In the genomic region with DNA sequence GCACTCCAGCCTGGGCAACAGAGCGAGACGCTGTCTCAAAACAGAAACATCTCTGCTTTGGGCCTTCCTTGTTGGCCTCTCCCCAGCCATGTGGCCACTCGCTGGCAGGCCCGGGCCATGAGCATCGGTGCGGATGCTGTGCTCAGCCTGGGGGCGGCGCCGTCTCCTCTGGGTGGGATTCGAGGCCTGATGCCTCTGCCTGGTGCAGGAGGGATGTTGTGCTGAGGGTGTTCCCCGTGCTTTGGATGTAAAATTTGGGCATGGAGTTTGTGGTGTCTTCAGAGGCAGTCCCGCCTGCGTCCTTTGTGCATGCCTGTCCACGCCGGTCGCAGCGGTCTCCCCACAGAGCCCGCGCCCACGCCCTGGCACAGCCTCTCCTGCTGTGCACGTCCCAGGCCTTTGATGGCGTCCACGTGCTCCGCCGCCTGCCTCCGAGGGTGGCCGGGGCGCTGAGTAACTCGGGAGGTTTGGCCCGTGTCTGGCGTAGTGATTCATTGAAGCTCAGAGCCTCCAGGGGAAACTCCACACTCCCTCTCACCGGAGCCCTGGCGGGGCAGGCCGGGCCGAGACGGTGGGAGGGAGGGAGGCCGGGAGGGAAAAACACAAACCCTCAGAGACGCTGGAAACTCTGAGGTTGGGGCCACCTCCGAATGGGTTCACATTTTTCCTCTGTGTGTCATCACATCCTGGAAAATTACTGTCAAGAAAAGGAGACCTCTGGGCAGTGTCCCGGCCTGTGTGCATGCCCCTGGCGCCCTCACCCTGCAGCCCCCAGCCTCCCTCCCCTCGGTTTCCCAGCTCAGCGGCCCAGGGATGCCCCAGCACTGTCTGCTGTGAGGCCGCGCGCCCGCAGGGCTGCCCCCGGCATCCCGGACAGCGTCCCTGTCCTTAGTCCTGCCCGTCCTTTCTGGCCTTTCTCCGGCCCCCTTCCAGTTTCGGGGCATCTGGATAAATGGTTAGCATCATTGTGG, we compare ENCODE assay signal across 7 cellular contexts. TPM values are rescaled to one million over a fixed set of nuclear protein-coding genes. Genes with fewer than 3 reads are reported as not detected.
DNase-seq lines count a peak whose midpoint lies in the region; ATAC-seq and TF ChIP-seq lines count a peak whose summit lies in the region.
"Had no signal": no experiment of that assay in that cellular context is flagged by ENCODE, and none has a peak within 500 bp of the region (broad histone marks: within the 10 kb centered on the region; RNA-seq: fewer than 3 reads in every experiment).

No MANE protein-coding gene starts in this region.

- peak; percentile 69 for ATAC-seq in stimulated activated naive CD8-positive, alpha-beta T cell treated with anti-CD3 and anti-CD28 coated beads, Interleukin-15, Interleukin-2, amounts not matched to agents 100 U/mL and 50 U/mL, for 24 hours
- ATAC-seq in stimulated activated naive CD8-positive, alpha-beta T cell treated with anti-CD3 and anti-CD28 coated beads, Interleukin-15, amount 100 ng/mL, for 72 hours = no peak
- ATAC-seq in GM18873 (IDR thresholded peaks at IDR 0.05; ENCODE audit: low FRiP score, unreplicated experiment) = no peak

- H3K27me3 Mint-ChIP-seq in stimulated activated naive CD8-positive, alpha-beta T cell treated with anti-CD3 and anti-CD28 coated beads, Interleukin-15, amount 100 ng/mL, for 72 hours = no peaks in the 10 kb centered on the region

- H3K4me3 Mint-ChIP-seq in stimulated activated naive CD8-positive, alpha-beta T cell treated with anti-CD3 and anti-CD28 coated beads, Interleukin-15, amount 100 ng/mL, for 72 hours = no peak overlapping the region

- no peaks in the 10 kb centered on the region for H3K9me3 ChIP-seq in right atrium auricular region
- H3K9me3 ChIP-seq: neutrophil had no signal

- H3K27ac Mint-ChIP-seq in stimulated activated naive CD8-positive, alpha-beta T cell treated with anti-CD3 and anti-CD28 coated beads, Interleukin-15, amount 100 ng/mL, for 72 hours = no peak overlapping the region

- peaks cover 0 to 30% of the 10 kb centered on the region in 2 donors for H3K4me1 ChIP-seq in right atrium auricular region

- no peak overlapping the region for H3K27ac ChIP-seq in right atrium auricular region
- H3K27ac ChIP-seq: neutrophil had no signal

- H3K4me3 ChIP-seq in right atrium auricular region = no peak overlapping the region

- H3K27me3 ChIP-seq in right atrium auricular region = no peaks in the 10 kb centered on the region
- H3K27me3 ChIP-seq: neutrophil had no signal

- no peaks in the 10 kb centered on the region for H3K9me3 Mint-ChIP-seq in stimulated activated naive CD8-positive, alpha-beta T cell treated with anti-CD3 and anti-CD28 coated beads, Interleukin-15, amount 100 ng/mL, for 72 hours

- H3K4me1 Mint-ChIP-seq in stimulated activated naive CD8-positive, alpha-beta T cell treated with anti-CD3 and anti-CD28 coated beads, Interleukin-15, amount 100 ng/mL, for 72 hours = no peaks in the 10 kb centered on the region

- no peaks in the 10 kb centered on the region for H3K36me3 ChIP-seq in right atrium auricular region
- H3K36me3 ChIP-seq: neutrophil had no signal

- TF ChIP-seq CTCF in right atrium auricular region (IDR thresholded peaks at IDR 0.05) = no peak

- DNase-seq in stimulated activated naive CD8-positive, alpha-beta T cell treated with anti-CD3 and anti-CD28 coated beads, Interleukin-15, Interleukin-2, amounts not matched to agents 100 U/mL and 50 U/mL, for 24 hours = peak; percentile 35
- DNase-seq in stimulated activated naive CD8-positive, alpha-beta T cell treated with anti-CD3 and anti-CD28 coated beads, Interleukin-15, amount 100 ng/mL, for 72 hours = no peak
- peak; percentile 78 for DNase-seq in right atrium auricular region (ENCODE audit: low spot score)
- DNase-seq in UCSD-AML1 (lab: John Stamatoyannopoulos, UW; ENCODE audit: unreplicated experiment) = no peak
- no peak for DNase-seq in germinal center (ENCODE audit: low spot score)

RNA-seq across cellular contexts. Expression of a gene that starts 19.0 kb away (rescaled TPM):
- 10 to 100 TPM; 36.5 to 47.6 TPM for total RNA-seq in right atrium auricular region

RNA-seq across cellular contexts. Expression of a gene that starts 19.4 kb away (rescaled TPM):
- 1 to 10 TPM; 4.7 to 4.9 TPM for total RNA-seq in right atrium auricular region

RNA-seq across cellular contexts. Expression of a gene that starts 26.3 kb away (rescaled TPM):
- total RNA-seq in right atrium auricular region = 10 to 100 TPM; 14.1 to 18.8 TPM

RNA-seq across cellular contexts. Expression of a gene that starts 27.8 kb away (rescaled TPM):
- total RNA-seq in right atrium auricular region = 1 to 10 TPM in 1 of 2 donors, under 1 TPM in 1; 0.93 to 2.6 TPM

RNA-seq across cellular contexts. Expression of a gene that starts 33.8 kb away (rescaled TPM):
- 100 to 1,000 TPM; 169 to 213 TPM for total RNA-seq in right atrium auricular region

Comparison
In these comparisons a context has a peak if more than half of its experiments do, and no peak if none do; other contexts are left out.
1. DNase-seq: peak in stimulated activated naive CD8-positive, alpha-beta T cell treated with anti-CD3 and anti-CD28 coated beads, Interleukin-15, Interleukin-2, amounts not matched to agents 100 U/mL and 50 U/mL, for 24 hours (single experiment) and right atrium auricular region (single experiment); none in stimulated activated naive CD8-positive, alpha-beta T cell treated with anti-CD3 and anti-CD28 coated beads, Interleukin-15, amount 100 ng/mL, for 72 hours (0 of 2), UCSD-AML1 (single experiment) and germinal center (single experiment).